ENCODE assay signal across 18 cellular contexts in the genomic region with DNA sequence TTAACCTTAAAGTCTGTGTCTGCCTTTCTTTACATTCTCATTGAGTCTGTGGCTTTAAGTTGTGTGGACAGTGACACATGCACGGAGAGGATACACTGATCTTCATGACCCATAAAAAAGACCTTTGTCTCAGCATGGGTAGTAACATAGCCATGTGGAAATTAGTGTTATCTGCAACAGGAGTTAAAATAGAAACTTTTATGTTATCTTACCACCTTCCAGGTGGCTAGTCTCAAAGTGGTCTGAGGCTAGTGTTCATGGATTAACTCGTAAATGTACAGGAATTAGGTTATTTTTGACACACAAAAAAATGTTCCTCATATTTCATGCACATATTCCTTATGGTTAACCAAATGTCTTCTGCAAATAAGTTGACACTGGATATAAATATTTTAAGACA.
DNase-seq lines count a peak whose midpoint lies in the region; ATAC-seq and TF ChIP-seq lines count a peak whose summit lies in the region.
"Had no signal": no experiment of that assay in that cellular context is flagged by ENCODE, and none has a peak within 500 bp of the region (broad histone marks: within the 10 kb centered on the region; RNA-seq: fewer than 3 reads in every experiment).

No MANE protein-coding gene starts in this region.

- in situ Hi-C loops in transverse colon (cut with MboI; ENCODE audit: low pct_ligation_motif_present in 1 of 4, low pct_unique_long_range_greater_than_20kb in 1 of 4, low sequenced_read_pairs in 3 of 4): no loop called here

- H3K27me3 ChIP-seq in GM23338 (ENCODE audit: insufficient read depth): no peaks in the 10 kb centered on the region
- H3K27me3 ChIP-seq in SK-N-SH (ENCODE audit: insufficient read depth): no peaks in the 10 kb centered on the region
- H3K27me3 ChIP-seq in transverse colon: no peaks in the 10 kb centered on the region
- H3K27me3 ChIP-seq: BLaER1 treated with 17β-estradiol and CSF1 and Interleukin-3, amounts not matched to agents 10 nM and 100 nM had no signal

- intact Hi-C loops in transverse colon (cut with DNase I; ENCODE audit: low total_unique reads): no loop called here

- CTCF ChIA-PET in SK-N-SH (lab: Yijun Ruan, JAX): interaction anchor here (0.8 to 1.5 kb wide), 5 partner anchors 17 to 1027 kb away, joined by 3 to 7 read pairs (median 4); no protein-coding TSS in a partner anchor

- no peaks in the 10 kb centered on the region for H4K20me1 ChIP-seq in GM23338 (replicated peaks; ENCODE audit: insufficient read depth)
- H4K20me1 ChIP-seq in SK-N-SH (ENCODE audit: insufficient read depth): no peaks in the 10 kb centered on the region
- H4K20me1 ChIP-seq: BLaER1 treated with 17β-estradiol and CSF1 and Interleukin-3, amounts not matched to agents 10 nM and 100 nM had no signal

- H3K4me1 ChIP-seq in GM23338 (ENCODE audit: insufficient read depth) (no peaks in the 10 kb centered on the region), SK-N-SH (ENCODE audit: control insufficient read depth in 1 of 2, insufficient read depth in 2 of 2, low read depth in 1 of 2, low read length in 1 of 2) (peaks cover 0 to 57% of the 10 kb centered on the region in 2 experiments; a peak in 2 of 4 replicates), transverse colon (no peaks in the 10 kb centered on the region)
- H3K4me1 ChIP-seq: Caco-2 had no signal

- ATAC-seq in GM23338: no peak
- no peak for ATAC-seq in activated naive CD4-positive, alpha-beta T cell treated with anti-CD3 and anti-CD28 coated beads, Interleukin-2, amount 50 U/mL, for 72 hours
- ATAC-seq in omental fat pad (ENCODE audit: low FRiP score): no peak
- ATAC-seq: CD8-positive, alpha-beta T cell; GM12878 had no signal

- H3K9me3 ChIP-seq in SK-N-SH (no peaks in the 10 kb centered on the region), transverse colon (no peaks in the 10 kb centered on the region)
- H3K9me3 ChIP-seq: BLaER1 treated with 17β-estradiol and CSF1 and Interleukin-3, amounts not matched to agents 10 nM and 100 nM; Caco-2 had no signal

- H3K4me3 ChIP-seq in GM23338 (no peak overlapping the region), SK-N-SH (ENCODE audit: low read depth in 2 of 2, low read length in 1 of 2) (no peak overlapping the region), transverse colon (no peak overlapping the region)
- H3K4me3 ChIP-seq: BLaER1 treated with 17β-estradiol and CSF1 and Interleukin-3, amounts not matched to agents 10 nM and 100 nM; GM12878 had no signal

- TF ChIP-seq POLR2A in transverse colon (IDR thresholded peaks at IDR 0.05): no peak

- H3K4me1 Mint-ChIP-seq in GM23338: no peaks in the 10 kb centered on the region

- H3K36me3 ChIP-seq in GM23338 (ENCODE audit: insufficient read depth): no peaks in the 10 kb centered on the region
- no peaks in the 10 kb centered on the region for H3K36me3 ChIP-seq in SK-N-SH (replicated peaks in 1 of 2; ENCODE audit: control insufficient read depth in 1 of 2, insufficient read depth in 2 of 2, low read length in 1 of 2)
- no peaks in the 10 kb centered on the region for H3K36me3 ChIP-seq in transverse colon
- H3K36me3 ChIP-seq: BLaER1 treated with 17β-estradiol and CSF1 and Interleukin-3, amounts not matched to agents 10 nM and 100 nM had no signal

- TF ChIP-seq CTCF in GM23338 (conservative IDR thresholded peaks at IDR 0.05; ENCODE audit: low read depth in 2 of 2) (no peak), SK-N-SH (IDR thresholded peaks at IDR 0.05) (no peak), transverse colon (IDR thresholded peaks at IDR 0.05) (no peak), omental fat pad (IDR thresholded peaks at IDR 0.05) (no peak)

- 4% methylated on average over 2 of the region's 2 CpGs for WGBS in SK-N-SH (ENCODE audit: low lambda C conversion rate)
- 52 to 54% methylated on average over 2 of the region's 2 CpGs for WGBS in transverse colon (ENCODE audit: low coverage in 1 of 2), 2 donors

- TF ChIP-seq EP300 in SK-N-SH (IDR thresholded peaks at IDR 0.05; ENCODE audit: borderline replicate concordance in 1 of 2, low read depth in 1 of 2, low read length in 1 of 2): no peak
- TF ChIP-seq EP300 in transverse colon (IDR thresholded peaks at IDR 0.05; ENCODE audit: low read depth): no peak

- no peak overlapping the region for H3K27ac ChIP-seq in GM23338 (ENCODE audit: low read depth)
- peak overlapping the region; percentile 6 to 100; a peak in 3 of 4 replicates for H3K27ac ChIP-seq in SK-N-SH (ENCODE audit: low read depth in 2 of 2, low read length in 1 of 2)
- no peak overlapping the region for H3K27ac ChIP-seq in transverse colon
- H3K27ac ChIP-seq: BLaER1 treated with 17β-estradiol and CSF1 and Interleukin-3, amounts not matched to agents 10 nM and 100 nM; C4-2B had no signal

- no peak for DNase-seq in GM23338 (ENCODE audit: low spot score)
- DNase-seq in NCI-H69 (lab: John Stamatoyannopoulos, UW): peak; percentile 39
- peak; percentile 27 for DNase-seq in SK-N-SH
- no peak for DNase-seq in activated CD8-positive, alpha-beta memory T cell treated with anti-CD3 and anti-CD28 coated beads, Interleukin-2, amount 50 U/mL, for 48 hours
- DNase-seq in activated naive CD4-positive, alpha-beta T cell treated with anti-CD3 and anti-CD28 coated beads, Interleukin-2, amount 50 U/mL, for 72 hours (ENCODE audit: low spot score in 2 of 2): no peak
- DNase-seq in transverse colon: no peak
- no peak for DNase-seq in omental fat pad (ENCODE audit: low spot score)
- DNase-seq: 8988T; ACHN; Caco-2; Calu3; CD4-positive, alpha-beta T cell; CD8-positive, alpha-beta T cell; DMS79 treated with DMSO at 0.1 percent for 48 hours; GF-D8 had no signal

- no peaks in the 10 kb centered on the region for H3K9me3 Mint-ChIP-seq in GM23338
- peaks cover 7 to 12% of the 10 kb centered on the region in 2 donors for H3K9me3 Mint-ChIP-seq in activated naive CD4-positive, alpha-beta T cell treated with anti-CD3 and anti-CD28 coated beads, Interleukin-2, amount 50 U/mL, for 72 hours
- H3K9me3 Mint-ChIP-seq: CD4-positive, alpha-beta T cell had no signal

- H3K9ac ChIP-seq in SK-N-SH: no peak overlapping the region
- H3K9ac ChIP-seq: BLaER1 treated with 17β-estradiol and CSF1 and Interleukin-3, amounts not matched to agents 10 nM and 100 nM had no signal

- no peaks in the 10 kb centered on the region for H3K9me2 ChIP-seq in GM23338 (ENCODE audit: insufficient read depth)
- no peaks in the 10 kb centered on the region for H3K9me2 ChIP-seq in SK-N-SH

- no peak overlapping the region for H3K4me3 Mint-ChIP-seq in GM23338
- H3K4me3 Mint-ChIP-seq: CD4-positive, alpha-beta T cell; CD8-positive, alpha-beta T cell had no signal

- H3K79me2 ChIP-seq in GM23338 (replicated peaks; ENCODE audit: insufficient read depth) (no peaks in the 10 kb centered on the region), SK-N-SH (ENCODE audit: insufficient read depth) (no peaks in the 10 kb centered on the region)

- H3F3A ChIP-seq in GM23338 (replicated peaks; ENCODE audit: low read depth) (no peaks in the 10 kb centered on the region), SK-N-SH (replicated peaks; ENCODE audit: insufficient read depth) (no peaks in the 10 kb centered on the region)

- peaks cover 2% of the 10 kb centered on the region for H3K27me3 Mint-ChIP-seq in GM23338 (ENCODE audit: insufficient read depth, low read depth, poor library complexity)
- H3K27me3 Mint-ChIP-seq: CD4-positive, alpha-beta T cell had no signal

- no peak overlapping the region for H3K4me2 ChIP-seq in GM23338
- no peak overlapping the region for H3K4me2 ChIP-seq in SK-N-SH
- H3K4me2 ChIP-seq: BLaER1 treated with 17β-estradiol and CSF1 and Interleukin-3, amounts not matched to agents 10 nM and 100 nM had no signal

- TF ChIP-seq RAD21 in SK-N-SH (IDR thresholded peaks at IDR 0.05; ENCODE audit: low read length): peak; percentile 30

- H2AFZ ChIP-seq in GM23338 (0 out of 2 replicates have a peak overlapping the region, but pooled peaks have one; percentile 12), SK-N-SH (ENCODE audit: low read depth) (no peak overlapping the region)

- no peaks in the 10 kb centered on the region for H3K36me3 Mint-ChIP-seq in GM23338 (ENCODE audit: low read depth)
- no peaks in the 10 kb centered on the region for H3K36me3 Mint-ChIP-seq in activated naive CD4-positive, alpha-beta T cell treated with anti-CD3 and anti-CD28 coated beads, Interleukin-2, amount 50 U/mL, for 72 hours
- H3K36me3 Mint-ChIP-seq: CD8-positive, alpha-beta T cell had no signal

- H3K27ac Mint-ChIP-seq in GM23338: no peak overlapping the region
- no peak overlapping the region for H3K27ac Mint-ChIP-seq in activated naive CD4-positive, alpha-beta T cell treated with anti-CD3 and anti-CD28 coated beads, Interleukin-2, amount 50 U/mL, for 72 hours
- H3K27ac Mint-ChIP-seq: CD4-positive, alpha-beta T cell; CD8-positive, alpha-beta T cell had no signal

- POLR2A ChIA-PET in SK-N-SH (lab: Yijun Ruan, JAX): interaction anchor here (0.6 to 1.8 kb wide), 5 partner anchors 579 to 1024 kb away, joined by 3 to 21 read pairs (median 6); a partner anchor contains a TSS

TF ChIP-seq in GM23338, 12 proteins besides CTCF, POLR2A, EP300 and RAD21 (continues in another document):
- no peak for TF ChIP-seq ZNF331 (CRISPR knock-in tag; IDR thresholded peaks at IDR 0.05; ENCODE audit: low read depth)

TF ChIP-seq in SK-N-SH, 30 proteins besides CTCF, POLR2A, EP300 and RAD21 (continues in another document):
- TF ChIP-seq MEF2A (IDR thresholded peaks at IDR 0.05; ENCODE audit: borderline replicate concordance, low read depth) (no peak), TEAD4 (IDR thresholded peaks at IDR 0.05; ENCODE audit: borderline replicate concordance, insufficient read depth) (no peak), FOXJ3 (CRISPR knock-in tag; IDR thresholded peaks at IDR 0.05) (no peak), FOXM1 (IDR thresholded peaks at IDR 0.05; ENCODE audit: low read depth) (no peak), GATA2 (CRISPR knock-in tag; IDR thresholded peaks at IDR 0.05) (peak; percentile 67), ELF1 (IDR thresholded peaks at IDR 0.05) (no peak)
- TF ChIP-seq, protein P1, sequence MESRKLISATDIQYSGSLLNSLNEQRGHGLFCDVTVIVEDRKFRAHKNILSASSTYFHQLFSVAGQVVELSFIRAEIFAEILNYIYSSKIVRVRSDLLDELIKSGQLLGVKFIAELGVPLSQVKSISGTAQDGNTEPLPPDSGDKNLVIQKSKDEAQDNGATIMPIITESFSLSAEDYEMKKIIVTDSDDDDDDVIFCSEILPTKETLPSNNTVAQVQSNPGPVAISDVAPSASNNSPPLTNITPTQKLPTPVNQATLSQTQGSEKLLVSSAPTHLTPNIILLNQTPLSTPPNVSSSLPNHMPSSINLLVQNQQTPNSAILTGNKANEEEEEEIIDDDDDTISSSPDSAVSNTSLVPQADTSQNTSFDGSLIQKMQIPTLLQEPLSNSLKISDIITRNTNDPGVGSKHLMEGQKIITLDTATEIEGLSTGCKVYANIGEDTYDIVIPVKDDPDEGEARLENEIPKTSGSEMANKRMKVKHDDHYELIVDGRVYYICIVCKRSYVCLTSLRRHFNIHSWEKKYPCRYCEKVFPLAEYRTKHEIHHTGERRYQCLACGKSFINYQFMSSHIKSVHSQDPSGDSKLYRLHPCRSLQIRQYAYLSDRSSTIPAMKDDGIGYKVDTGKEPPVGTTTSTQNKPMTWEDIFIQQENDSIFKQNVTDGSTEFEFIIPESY (IDR thresholded peaks at IDR 0.05; ENCODE audit: borderline replicate concordance, low read depth): no peak

Comparison
In these comparisons a context has a peak if more than half of its experiments do, and no peak if none do; other contexts are left out.
1. DNase-seq: peak in NCI-H69 (single experiment) and SK-N-SH (single experiment); none in GM23338 (single experiment), activated CD8-positive, alpha-beta memory T cell treated with anti-CD3 and anti-CD28 coated beads, Interleukin-2, amount 50 U/mL, for 48 hours (single experiment), activated naive CD4-positive, alpha-beta T cell treated with anti-CD3 and anti-CD28 coated beads, Interleukin-2, amount 50 U/mL, for 72 hours (0 of 2), transverse colon (single experiment) and omental fat pad (single experiment).
2. H3K27ac ChIP-seq: peak in SK-N-SH (2 of 2); none in GM23338 (single experiment) and transverse colon (0 of 4).